In genomic region chr1:77558591-77559164, GRCh38 we compare ENCODE assay signal across 22 cellular contexts.
"Had no signal": no experiment of that assay in that cellular context is flagged by ENCODE, and none has a peak within 500 bp of the region (broad histone marks: within the 10 kb centered on the region; RNA-seq: fewer than 3 reads in every experiment).

No MANE protein-coding gene starts in this region.

- DNase-seq: activated CD4-positive, alpha-beta T cell treated with anti-CD3 and anti-CD28 coated beads, Interleukin-2, amount 10 ng/mL, durations not matched to agents 24 days and 14 days; activated CD4-positive, CD25-positive, alpha-beta regulatory T cell; activated CD8-positive, alpha-beta memory T cell treated with anti-CD3 and anti-CD28 coated beads, Interleukin-2, amount 50 U/mL, for 4 hours; activated gamma-delta T cell; activated T-cell treated with anti-CD3 and anti-CD28 coated beads, Interleukin-2, amount 50 U/mL, for 72 hours; anterior cingulate cortex; cortex of kidney; left lung; midbrain; stimulated activated CD4-positive, alpha-beta T cell treated with anti-CD3 and anti-CD28 coated beads, Interleukin-12 subunit alpha, Interleukin-12 subunit beta, amount 100 ng/mL, for 4 hours; stimulated activated CD4-positive, alpha-beta T cell treated with anti-CD3 and anti-CD28 coated beads, Interleukin-1b, Interleukin-23, amount 100 ng/mL, for 48 hours; stimulated activated CD8-positive, alpha-beta memory T cell treated with anti-CD3 and anti-CD28 coated beads, Interleukin-4, amount 100 ng/mL, for 48 hours; stimulated activated naive CD4-positive, alpha-beta T cell treated with Interleukin-2 at 50 U/mL for 16 hours; T1000; transverse colon had no signal

- H3K27ac ChIP-seq: left lung, prostate gland, right atrium auricular region, suprapubic skin, transverse colon had no signal

- H3K27me3 Mint-ChIP-seq: activated CD4-positive, alpha-beta T cell treated with anti-CD3 and anti-CD28 coated beads, Interleukin-2, amount 10 ng/mL, durations not matched to agents 24 days and 14 days; brain had no signal

- H3K4me3 ChIP-seq: left lung, prostate gland, right atrium auricular region, suprapubic skin, transverse colon had no signal

- FAIRE-seq: frontal cortex, keratinocyte had no signal

- H3K27me3 ChIP-seq: left lung, right atrium auricular region, suprapubic skin, transverse colon had no signal

- H3K27ac Mint-ChIP-seq: activated CD4-positive, alpha-beta T cell treated with anti-CD3 and anti-CD28 coated beads, Interleukin-2, amount 10 ng/mL, durations not matched to agents 24 days and 14 days; activated T-cell treated with anti-CD3 and anti-CD28 coated beads, Interleukin-2, amount 50 U/mL, for 72 hours had no signal

- H3K9me3 Mint-ChIP-seq: activated CD4-positive, alpha-beta T cell treated with anti-CD3 and anti-CD28 coated beads, Interleukin-2, amount 10 ng/mL, durations not matched to agents 24 days and 14 days; activated T-cell treated with anti-CD3 and anti-CD28 coated beads, Interleukin-2, amount 50 U/mL, for 72 hours; brain had no signal

- H3K36me3 ChIP-seq: left lung, prostate gland had no signal

- H3K9me3 ChIP-seq: left lung, prostate gland, right atrium auricular region, suprapubic skin, transverse colon had no signal

- H3K4me1 ChIP-seq: prostate gland, suprapubic skin, transverse colon had no signal

- H3K4me1 Mint-ChIP-seq: activated CD4-positive, alpha-beta T cell treated with anti-CD3 and anti-CD28 coated beads, Interleukin-2, amount 10 ng/mL, durations not matched to agents 24 days and 14 days; brain; neural crest cell had no signal

- ATAC-seq: activated T-cell treated with anti-CD3 and anti-CD28 coated beads, Interleukin-2, amount 50 U/mL, for 72 hours; left lung had no signal

- H3K4me3 Mint-ChIP-seq: activated CD4-positive, alpha-beta T cell treated with anti-CD3 and anti-CD28 coated beads, Interleukin-2, amount 10 ng/mL, durations not matched to agents 24 days and 14 days; activated T-cell treated with anti-CD3 and anti-CD28 coated beads, Interleukin-2, amount 50 U/mL, for 72 hours; brain; neural crest cell had no signal
